Comparison of ENCODE assay signal across 11 cellular contexts in the genomic region with DNA sequence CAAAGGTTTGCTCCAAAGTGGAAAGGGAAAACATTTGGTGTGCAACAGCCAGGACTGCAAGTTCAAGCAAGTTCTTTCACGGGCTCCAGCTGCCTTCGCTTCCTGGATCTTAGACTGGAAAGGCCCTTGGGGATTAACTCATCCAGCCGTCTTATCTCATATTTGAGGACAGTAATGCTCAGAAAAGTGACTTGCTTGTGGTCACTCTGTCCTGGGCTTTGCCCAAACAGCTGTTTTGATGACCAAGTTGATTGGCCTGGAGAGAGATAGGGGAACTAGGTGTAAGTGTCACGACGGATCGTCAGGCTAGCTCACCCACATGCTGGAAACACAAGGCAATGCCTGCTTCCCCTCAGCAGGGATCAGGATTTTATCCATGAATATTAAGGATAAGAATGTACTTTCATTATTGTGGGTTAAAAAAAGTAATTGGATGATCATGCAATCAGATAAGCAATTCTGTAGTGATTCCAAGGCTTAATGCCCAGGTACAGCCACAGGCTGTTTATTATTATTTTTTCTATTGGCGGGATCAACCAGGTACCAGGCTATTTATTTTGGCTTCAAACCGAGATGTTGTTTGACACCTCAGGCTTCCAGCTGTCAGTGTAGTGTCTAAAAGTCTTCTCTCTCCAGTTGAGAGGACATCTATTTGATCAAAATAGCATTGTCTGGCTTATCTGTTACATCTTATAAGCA.
DNase-seq lines count a peak whose midpoint lies in the region; ATAC-seq and TF ChIP-seq lines count a peak whose summit lies in the region.
"Had no signal": no experiment of that assay in that cellular context is flagged by ENCODE, and none has a peak within 500 bp of the region (broad histone marks: within the 10 kb centered on the region; RNA-seq: fewer than 3 reads in every experiment).

No MANE protein-coding gene starts in this region.

- in situ Hi-C loops in GM23248 (cut with MboI) (no loop called here), gastrocnemius medialis (cut with MboI; ENCODE audit: low sequenced_read_pairs in 4 of 4) (no loop called here)

- H3K27ac ChIP-seq in GM23248 = no peak overlapping the region
- peak overlapping the region in 4 of 5 donors; percentile 2 to 82 (median 31) for H3K27ac ChIP-seq in adrenal gland
- peak overlapping the region in 3 of 4 donors; percentile 16 to 62 (median 57) for H3K27ac ChIP-seq in gastrocnemius medialis
- H3K27ac ChIP-seq: right lobe of liver had no signal

- no peak overlapping the region for H3K9ac ChIP-seq in GM23248

- H4K20me1 ChIP-seq in GM23248 (ENCODE audit: insufficient read depth) = no peaks in the 10 kb centered on the region

- H3F3A ChIP-seq in GM23248 (ENCODE audit: insufficient read depth) = no peaks in the 10 kb centered on the region

- ATAC-seq in left cardiac atrium (peak; percentile 53 to 62), gastrocnemius medialis (peak; percentile 39 to 71), GM19463 (IDR thresholded peaks at IDR 0.05; ENCODE audit: unreplicated experiment) (no peak)

- WGBS in GM23248 (ENCODE audit: low coverage in 1 of 2, low lambda C conversion rate in 2 of 2, missing lambda C conversion rate in 2 of 2), 2 experiments = 74 to 79% methylated on average over 8 of the region's 8 CpGs
- 55 to 69% (median 69%) methylated on average over 7 to 8 of the region's 8 CpGs for WGBS in adrenal gland, 4 donors

- no peaks in the 10 kb centered on the region for H3K36me3 ChIP-seq in GM23248 (ENCODE audit: low read depth)
- no peaks in the 10 kb centered on the region for H3K36me3 ChIP-seq in adrenal gland (replicated peaks in 1 of 2)
- H3K36me3 ChIP-seq in gastrocnemius medialis = no peaks in the 10 kb centered on the region

- H3K9me2 ChIP-seq in GM23248 (ENCODE audit: insufficient read depth) = no peaks in the 10 kb centered on the region

- H3K9me3 ChIP-seq in GM23248 (ENCODE audit: low read depth) (no peaks in the 10 kb centered on the region), adrenal gland (replicated peaks in 1 of 3) (no peaks in the 10 kb centered on the region), gastrocnemius medialis (no peaks in the 10 kb centered on the region)
- H3K9me3 ChIP-seq: right lobe of liver had no signal

- TF ChIP-seq POLR2A in adrenal gland (IDR thresholded peaks at IDR 0.05) (no peak), gastrocnemius medialis (IDR thresholded peaks at IDR 0.05) (no peak)

- DNase-seq in GM23248 (peak; percentile 54), adrenal gland (peak in 6 of 7 donors; percentile 35 to 69 (median 47)), left cardiac atrium (peak; percentile 61), gastrocnemius medialis (peak in 1 of 2 donors; percentile 33), activated gamma-delta T cell (lab: John Stamatoyannopoulos, UW) (no peak), NCI-H2196 treated with DMSO at 0.1 percent for 48 hours (lab: John Stamatoyannopoulos, UW; ENCODE audit: unreplicated experiment) (no peak)
- no peak for DNase-seq in activated CD4-positive, alpha-beta T cell treated with anti-CD3 and anti-CD28 coated beads, Interleukin-2, amount 50 U/mL, for 4 hours
- DNase-seq: cerebellar nuclear complex, NCI-H187, right lobe of liver had no signal

- no peak overlapping the region for H3K4me3 ChIP-seq in GM23248
- H3K4me3 ChIP-seq in adrenal gland = no peak overlapping the region
- H3K4me3 ChIP-seq in gastrocnemius medialis = no peak overlapping the region
- H3K4me3 ChIP-seq: right lobe of liver had no signal

- no peaks in the 10 kb centered on the region for H3K79me2 ChIP-seq in GM23248 (ENCODE audit: insufficient read depth)

- H3K27me3 ChIP-seq in GM23248 (replicated peaks; ENCODE audit: insufficient read depth) = no peaks in the 10 kb centered on the region
- H3K27me3 ChIP-seq in adrenal gland = no peaks in the 10 kb centered on the region
- H3K27me3 ChIP-seq in gastrocnemius medialis = no peaks in the 10 kb centered on the region
- H3K27me3 ChIP-seq: right lobe of liver had no signal

- intact Hi-C loops in adrenal gland (cut with DNase I) = no loop called here
- intact Hi-C loops in left cardiac atrium (cut with DNase I) = no loop called here
- intact Hi-C loops in gastrocnemius medialis (cut with DNase I; ENCODE audit: low total_unique reads) = no loop called here

- no peak overlapping the region for H2AFZ ChIP-seq in GM23248

- no peak overlapping the region for H3K4me2 ChIP-seq in GM23248 (ENCODE audit: unreplicated experiment)

- TF ChIP-seq CTCF in adrenal gland (IDR thresholded peaks at IDR 0.05) (no peak), gastrocnemius medialis (IDR thresholded peaks at IDR 0.05 in 4 of 5, conservative IDR thresholded peaks at IDR 0.05 in 1 of 5) (no peak)

- H3K4me1 ChIP-seq in GM23248 (ENCODE audit: insufficient read depth) (no peaks in the 10 kb centered on the region; the same call in 1 of the 2 replicates), adrenal gland (replicated peaks in 1 of 2) (peaks cover 0 to 25% of the 10 kb centered on the region in 2 donors), gastrocnemius medialis (peaks cover 19 to 20% of the 10 kb centered on the region in 2 donors)

Comparison
In these comparisons a context has a peak if more than half of its experiments do, and no peak if none do; other contexts are left out.
1. DNase-seq: peak in GM23248 (single experiment), adrenal gland (6 of 7) and left cardiac atrium (single experiment); none in activated gamma-delta T cell (single experiment), NCI-H2196 treated with DMSO at 0.1 percent for 48 hours (single experiment) and activated CD4-positive, alpha-beta T cell treated with anti-CD3 and anti-CD28 coated beads, Interleukin-2, amount 50 U/mL, for 4 hours (0 of 2).